25 cellular contexts compared by ENCODE assay signal in the genomic region with DNA sequence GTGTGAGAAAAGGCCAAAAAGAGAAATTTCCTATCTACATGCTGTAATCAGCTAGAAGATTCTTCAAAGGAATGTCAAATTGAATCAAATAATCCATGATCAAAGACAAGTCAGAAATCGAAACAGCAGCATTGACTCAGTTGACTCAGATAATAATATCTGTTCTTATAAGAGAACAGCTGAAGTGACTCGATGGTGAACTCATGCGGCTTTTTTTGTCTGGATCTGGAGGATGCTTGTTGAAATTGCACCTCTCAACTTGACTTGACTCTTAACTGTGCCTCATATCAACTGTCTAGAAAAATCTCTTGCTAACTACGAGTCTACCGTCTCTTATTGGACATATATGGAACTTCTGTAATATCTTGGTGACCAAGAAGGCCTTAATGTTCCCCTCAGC.
"Had no signal": no experiment of that assay in that cellular context is flagged by ENCODE, and none has a peak within 500 bp of the region (broad histone marks: within the 10 kb centered on the region; RNA-seq: fewer than 3 reads in every experiment).

No MANE protein-coding gene starts in this region.

- ATAC-seq: K562, Right ventricle myocardium inferior, SK-N-SH treated with all-trans-retinoic acid at 6 μM for 48 hours had no signal

- H3K27ac ChIP-seq: HL-60, KMS-11, PC-9, Peyer's patch, SJCRH30 had no signal

- H3K9me3 ChIP-seq: Peyer's patch, SJCRH30 had no signal

- H3K4me1 ChIP-seq: Peyer's patch had no signal

- H3K4me2 ChIP-seq: KMS-11, PC-9 had no signal

- H3K4me3 Mint-ChIP-seq: IgD-negative memory B cell had no signal

- H3K36me3 ChIP-seq: Peyer's patch, SJCRH30 had no signal

- H3K27me3 Mint-ChIP-seq: IgD-negative memory B cell had no signal

- H3K9ac ChIP-seq: KMS-11 had no signal

- H3K4me1 Mint-ChIP-seq: IgD-negative memory B cell had no signal

- H3K4me3 ChIP-seq: K562, PC-9, Peyer's patch, SJCRH30 had no signal

- H2AFZ ChIP-seq: PC-9 had no signal

- H3K27me3 ChIP-seq: Peyer's patch, SJCRH30 had no signal

- H3K27ac Mint-ChIP-seq: IgD-negative memory B cell had no signal

- DNase-seq: Kasumi-1, MV-4-11, NCI-H1048, NCI-H1105 treated with DMSO at 0.1 percent for 48 hours, NCI-H1417 treated with DMSO at 0.1 percent for 48 hours, NCI-H146, NCI-H1694 treated with DMSO at 0.1 percent for 48 hours, NCI-H1930, NCI-H2081, NCI-H2107, NCI-H226, NCI-H446, NCI-H510A, NCI-H524 treated with DMSO at 0.1 percent for 48 hours, NCI-H774, PC-9, Peyer's patch, SHP77 treated with DMSO at 0.1 percent for 48 hours, SJCRH30 had no signal
